ENCODE assay signal across 9 cellular contexts in genomic region chr10:76902949-76903348, GRCh38.
DNase-seq lines count a peak whose midpoint lies in the region; ATAC-seq and TF ChIP-seq lines count a peak whose summit lies in the region.
"Had no signal": no experiment of that assay in that cellular context is flagged by ENCODE, and none has a peak within 500 bp of the region (broad histone marks: within the 10 kb centered on the region; RNA-seq: fewer than 3 reads in every experiment).

No MANE protein-coding gene starts in this region.

- H2AK5ac ChIP-seq in mesendoderm (ENCODE audit: low read length): no peak overlapping the region

- DNase-seq in ELR (ENCODE audit: low read depth) (peak; percentile 14), astrocyte of the spinal cord (ENCODE audit: low read depth, low spot score) (no peak), mesendoderm (peak; percentile 60), SW480 (ENCODE audit: low spot score) (no peak)

- no peak overlapping the region for H2BK5ac ChIP-seq in mesendoderm (ENCODE audit: low read length)

- TF ChIP-seq CTCF in LNCAP (IDR thresholded peaks at IDR 0.05) (peak; percentile 53; the same call in 1 of the 2 replicates), astrocyte of the spinal cord (IDR thresholded peaks at IDR 0.05; ENCODE audit: low read depth, low read length) (peak; percentile 42)

- H3K18ac ChIP-seq in mesendoderm (ENCODE audit: low read length): no peak overlapping the region

- H2BK120ac ChIP-seq in mesendoderm (ENCODE audit: low read depth, low read length): no peak overlapping the region

- H3K4me3 ChIP-seq in astrocyte of the spinal cord (ENCODE audit: low read depth, low read length) (no peak overlapping the region), mesendoderm (ENCODE audit: low read length) (no peak overlapping the region)
- H3K4me3 ChIP-seq: SK-N-MC had no signal

- no CpG with 5 or more reads among the region's 10 CpGs for WGBS in mesendoderm (ENCODE audit: extremely low coverage, insufficient coverage, low lambda C conversion rate)

- H3K4me2 ChIP-seq in mesendoderm (ENCODE audit: low read length): no peak overlapping the region

- no peaks in the 10 kb centered on the region for H3K27me3 ChIP-seq in mesendoderm (ENCODE audit: insufficient read depth, low read length, poor library complexity)

- no peak overlapping the region for H3K23ac ChIP-seq in mesendoderm (ENCODE audit: low read length)

- H3K4me1 ChIP-seq in mesendoderm (ENCODE audit: control insufficient read depth, low read depth, low read length): no peaks in the 10 kb centered on the region

- H3K79me2 ChIP-seq in mesendoderm (ENCODE audit: control insufficient read depth, insufficient read depth, low read length): no peaks in the 10 kb centered on the region

- H4K5ac ChIP-seq in mesendoderm (ENCODE audit: low read length): no peak overlapping the region

- no peak overlapping the region for H2BK15ac ChIP-seq in mesendoderm (replicated peaks; ENCODE audit: low read depth)

- H3K9ac ChIP-seq in mesendoderm (ENCODE audit: low read length): no peak overlapping the region

- H3K56ac ChIP-seq in mesendoderm (ENCODE audit: low read length): no peak overlapping the region

- in situ Hi-C loops in astrocyte of the spinal cord (cut with HindIII; ENCODE audit: low sequenced_read_pairs): no loop called here

- no peak for ATAC-seq in GM21737 (IDR thresholded peaks at IDR 0.05; ENCODE audit: unreplicated experiment)
- ATAC-seq in HG03175 (IDR thresholded peaks at IDR 0.05; ENCODE audit: unreplicated experiment): no peak
- no peak for ATAC-seq in HG03342 (IDR thresholded peaks at IDR 0.05; ENCODE audit: unreplicated experiment)

- no peaks in the 10 kb centered on the region for H3K36me3 ChIP-seq in mesendoderm (ENCODE audit: control insufficient read depth, insufficient read depth, low read length)

- H4K8ac ChIP-seq in mesendoderm (ENCODE audit: low read depth, low read length): no peak overlapping the region

- H3K4ac ChIP-seq in mesendoderm (ENCODE audit: low read depth, low read length): no peak overlapping the region

- H3K27ac ChIP-seq in mesendoderm (ENCODE audit: low read depth, low read length): no peak overlapping the region
- H3K27ac ChIP-seq: SK-N-MC had no signal

- no peaks in the 10 kb centered on the region for H3K79me1 ChIP-seq in mesendoderm (ENCODE audit: low read length)

Comparison
In these comparisons a context has a peak if more than half of its experiments do, and no peak if none do; other contexts are left out.
1. DNase-seq: peak in ELR (single experiment) and mesendoderm (single experiment); none in astrocyte of the spinal cord (single experiment) and SW480 (single experiment).